ENCODE assay signal across 8 cellular contexts in the genomic region with DNA sequence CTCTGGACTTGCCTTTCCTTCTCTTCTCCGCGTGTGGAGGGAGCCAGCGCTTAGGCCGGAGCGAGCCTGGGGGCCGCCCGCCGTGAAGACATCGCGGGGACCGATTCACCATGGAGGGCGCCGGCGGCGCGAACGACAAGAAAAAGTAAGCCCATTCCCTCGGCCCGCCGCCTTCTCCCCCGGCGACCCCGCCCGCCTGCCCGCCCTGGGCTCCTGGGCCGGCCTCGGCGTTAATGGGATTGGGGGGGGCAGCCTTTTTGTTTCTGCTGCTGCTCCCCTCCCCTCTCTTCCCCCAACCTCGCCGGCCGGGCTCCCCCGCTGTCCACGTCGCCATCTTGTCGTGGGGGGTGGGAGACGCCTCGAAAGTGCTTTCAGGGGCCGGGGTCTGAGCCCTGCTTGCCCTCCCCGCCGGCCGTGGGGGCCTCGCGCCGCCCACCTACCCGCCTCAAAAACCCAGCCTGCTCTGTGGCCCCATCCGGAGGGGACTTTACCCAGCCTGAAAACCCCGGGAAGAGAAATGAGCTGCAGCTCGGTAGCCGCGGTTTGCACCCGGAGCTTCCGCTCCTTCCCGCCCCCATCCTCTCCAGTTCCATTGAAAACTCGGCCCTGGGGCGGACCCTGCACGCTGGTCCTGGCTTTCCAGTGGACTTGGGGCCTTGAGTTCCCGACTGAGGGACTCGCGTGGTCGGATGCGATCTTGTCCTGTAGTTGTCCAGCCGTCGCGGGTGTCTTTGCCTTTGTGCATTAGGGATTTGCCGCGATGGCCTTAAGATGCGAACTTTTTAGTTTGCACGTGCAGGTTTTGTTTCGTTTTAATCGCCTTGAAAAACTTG. TPM values are rescaled to one million over a fixed set of nuclear protein-coding genes. Genes with fewer than 3 reads are reported as not detected.
DNase-seq lines count a peak whose midpoint lies in the region; ATAC-seq and TF ChIP-seq lines count a peak whose summit lies in the region.

No MANE protein-coding gene starts in this region.

- peak overlapping the region; percentile 92 to 98 (median 96) for H3K4me3 ChIP-seq in breast epithelium

- H3K27ac ChIP-seq in VCaP, result peak overlapping the region; percentile 96
- peak overlapping the region; percentile 97 to 98 for H3K27ac ChIP-seq in breast epithelium

- intact Hi-C loops in breast epithelium (cut with DNase I; ENCODE audit: low total_unique reads), result no loop called here

- no peaks in the 10 kb centered on the region for H3K9me3 ChIP-seq in breast epithelium

- ATAC-seq in HG02678 (IDR thresholded peaks at IDR 0.05; ENCODE audit: unreplicated experiment), result peak; percentile 3
- no peak for ATAC-seq in HG03095 (IDR thresholded peaks at IDR 0.05; ENCODE audit: unreplicated experiment)

- H3K27me3 ChIP-seq in breast epithelium, result no peaks in the 10 kb centered on the region

- H3K4me1 ChIP-seq in breast epithelium, result peaks cover 0 to 17% of the 10 kb centered on the region in 2 donors

- H3K36me3 ChIP-seq in breast epithelium, result no peaks in the 10 kb centered on the region

- TF ChIP-seq POLR2A in breast epithelium (IDR thresholded peaks at IDR 0.05), result no peak

- TF ChIP-seq CTCF in VCaP (conservative IDR thresholded peaks at IDR 0.05), result no peak
- no peak for TF ChIP-seq CTCF in breast epithelium (IDR thresholded peaks at IDR 0.05)

- peak; percentile 64 for DNase-seq in GM03348 (ENCODE audit: low spot score)
- DNase-seq in NCI-H2107 (lab: John Stamatoyannopoulos, UW), result peak; percentile 73
- DNase-seq in breast epithelium (ENCODE audit: low spot score in 2 of 2), result peak; percentile 27 to 58
- peak; percentile 76 for DNase-seq in iris pigment epithelial cell (ENCODE audit: low read depth)
- DNase-seq in stimulated activated CD4-positive, alpha-beta T cell treated with anti-CD3 and anti-CD28 coated beads, Interleukin-12 subunit alpha, Interleukin-12 subunit beta, amount 100 ng/mL, for 24 hours (ENCODE audit: low read depth in 2 of 2), result peak; percentile 33 to 54

RNA-seq across cellular contexts. Expression of gene HIF1A, which starts 0.6 kb away (rescaled TPM):
- 100 to 1,000 TPM in 1 of 3 donors, 10 to 100 TPM in 2; 64.8 to 104 (median 92.3) TPM for total RNA-seq in breast epithelium
